In genomic region chr12:53222170-53223005, GRCh38 we compare ENCODE assay signal across 8 cellular contexts. TPM values are rescaled to one million over a fixed set of nuclear protein-coding genes. Genes with fewer than 3 reads are reported as not detected.
A peak's percentile ranks its signal among the peaks of the same experiment; 100 is the strongest.
DNase-seq lines count a peak whose midpoint lies in the region; ATAC-seq and TF ChIP-seq lines count a peak whose summit lies in the region.

No MANE protein-coding gene starts in this region.

- ATAC-seq in central memory CD8-positive, alpha-beta T cell (replicated peaks; ENCODE audit: extremely low read depth, poor library complexity, severe bottlenecking): no peak
- no peak for ATAC-seq in naive B cell (ENCODE audit: low read depth in 2 of 2)
- no peak for ATAC-seq in GM18511 (IDR thresholded peaks at IDR 0.05; ENCODE audit: unreplicated experiment)

- TF ChIP-seq CTCF in AG04449 (IDR thresholded peaks at IDR 0.05; ENCODE audit: insufficient read depth, low read length, missing control alignments) (no peak), GM13976 (IDR thresholded peaks at IDR 0.05; ENCODE audit: borderline replicate concordance, control extremely low read depth, extremely low read depth, insufficient read depth, missing control alignments) (no peak)

- H3K4me3 ChIP-seq in AG04449 (ENCODE audit: low read depth, low read length): peak overlapping the region; percentile 46
- peak overlapping the region; percentile 76 for H3K4me3 ChIP-seq in Jurkat, Clone E6-1 (ENCODE audit: low read length)

- POLR2A ChIA-PET in AG04449 (lab: Yijun Ruan, JAX): no interaction called here

- no peaks in the 10 kb centered on the region for H3K9me3 Mint-ChIP-seq in central memory CD8-positive, alpha-beta T cell
- H3K9me3 Mint-ChIP-seq in naive B cell: no peaks in the 10 kb centered on the region

- DNase-seq in AG04449 (ENCODE audit: low read depth, low spot score): no peak
- no peak for DNase-seq in Jurkat, Clone E6-1 (ENCODE audit: low read depth, low spot score)
- DNase-seq in central memory CD8-positive, alpha-beta T cell (ENCODE audit: low spot score in 2 of 2): no peak
- DNase-seq in naive B cell: no peak
- DNase-seq in SHP77 treated with DMSO at 0.1 percent for 48 hours (lab: John Stamatoyannopoulos, UW): no peak
- no peak for DNase-seq in iPS-NIHi11 (ENCODE audit: low spot score)
- no peak for DNase-seq in GM13976 (ENCODE audit: low spot score)

- CTCF ChIA-PET in AG04449 (lab: Yijun Ruan, JAX): interaction anchor here (1.1 to 1.4 kb wide), 8 partner anchors 9 to 157 kb away, joined by 3 to 6 read pairs (median 3); partner anchors contain the start of gene AAAS

- H3K27me3 Mint-ChIP-seq in central memory CD8-positive, alpha-beta T cell: no peaks in the 10 kb centered on the region
- peaks cover 0 to 8% (median 0%) of the 10 kb centered on the region in 3 donors for H3K27me3 Mint-ChIP-seq in naive B cell

- H3K4me1 Mint-ChIP-seq in central memory CD8-positive, alpha-beta T cell: peaks cover 82% of the 10 kb centered on the region
- peaks cover 40 to 51% (median 42%) of the 10 kb centered on the region in 3 donors for H3K4me1 Mint-ChIP-seq in naive B cell

- peak overlapping the region; percentile 97 for H3K4me3 Mint-ChIP-seq in central memory CD8-positive, alpha-beta T cell
- H3K4me3 Mint-ChIP-seq in naive B cell: peak overlapping the region; percentile 54 to 94 (median 84)

- peak overlapping the region; percentile 91 for H3K27ac Mint-ChIP-seq in central memory CD8-positive, alpha-beta T cell (ENCODE audit: low read depth)
- peak overlapping the region in 4 of 6 donors; percentile 14 to 92 (median 60) for H3K27ac Mint-ChIP-seq in naive B cell

- peaks cover 6% of the 10 kb centered on the region for H3K36me3 Mint-ChIP-seq in central memory CD8-positive, alpha-beta T cell (ENCODE audit: insufficient read depth)
- H3K36me3 Mint-ChIP-seq in naive B cell: no peaks in the 10 kb centered on the region

- in situ Hi-C loops in GM13976 (cut with MboI; ENCODE audit: low sequenced_read_pairs, unreplicated experiment): no loop called here

RNA-seq across cellular contexts. Expression of gene RARG, which starts 9.6 kb away (rescaled TPM):
- 8.4 TPM for polyA plus RNA-seq in Jurkat, Clone E6-1 (2012; ENCODE audit: insufficient read depth, insufficient read length)
- polyA plus RNA-seq in naive B cell (ENCODE audit: low read depth in 6 of 6): 1 to 10 TPM in 2 of 6 donors, under 1 TPM in 2, not detected in 2; 0.78 to 2.2 (median 1.3) TPM

RNA-seq across cellular contexts. Expression of gene ITGB7, which starts 15.3 kb away (rescaled TPM):
- polyA plus RNA-seq in Jurkat, Clone E6-1 (2012; ENCODE audit: insufficient read depth, insufficient read length): 7.0 TPM
- polyA plus RNA-seq in naive B cell (ENCODE audit: low read depth in 6 of 6): 100 to 1,000 TPM in 1 of 6 donors, 10 to 100 TPM in 5; 63.2 to 174 (median 96.4) TPM

RNA-seq across cellular contexts. Expression of gene CSAD, which starts 41.7 kb away (rescaled TPM):
- 13.0 TPM for polyA plus RNA-seq in Jurkat, Clone E6-1 (2012; ENCODE audit: insufficient read depth, insufficient read length)
- polyA plus RNA-seq in naive B cell (ENCODE audit: low read depth in 6 of 6): 1 to 10 TPM in 4 of 6 donors, under 1 TPM in 2; 0.19 to 1.8 (median 1.1) TPM

RNA-seq across cellular contexts. Expression of gene ZNF740, which starts 41.9 kb away (rescaled TPM):
- polyA plus RNA-seq in Jurkat, Clone E6-1 (2012; ENCODE audit: insufficient read depth, insufficient read length): 37.8 TPM
- 1 to 10 TPM; 1.8 to 6.0 (median 4.2) TPM for polyA plus RNA-seq in naive B cell (ENCODE audit: low read depth in 6 of 6)

RNA-seq across cellular contexts. Expression of gene ESPL1, which starts 45.7 kb away (rescaled TPM):
- 29.7 TPM for polyA plus RNA-seq in Jurkat, Clone E6-1 (2012; ENCODE audit: insufficient read depth, insufficient read length)
- under 1 TPM in 3 of 6 donors, not detected in 3; 0.12 to 0.40 (median 0.23) TPM for polyA plus RNA-seq in naive B cell (ENCODE audit: low read depth in 6 of 6)
